In genomic region chr12:79818856-79819255, GRCh38 we compare ENCODE assay signal across 15 cellular contexts.
A peak's percentile ranks its signal among the peaks of the same experiment; 100 is the strongest.
DNase-seq lines count a peak whose midpoint lies in the region; ATAC-seq, FAIRE-seq and TF ChIP-seq lines count a peak whose summit lies in the region.
"Had no signal": no experiment of that assay in that cellular context is flagged by ENCODE, and none has a peak within 500 bp of the region (broad histone marks: within the 10 kb centered on the region; RNA-seq: fewer than 3 reads in every experiment).

No MANE protein-coding gene starts in this region.

- no peak overlapping the region for H3K4me3 Mint-ChIP-seq in MCF 10A (ENCODE audit: unreplicated experiment)
- H3K4me3 Mint-ChIP-seq in memory B cell, result no peak overlapping the region
- H3K4me3 Mint-ChIP-seq: activated naive CD8-positive, alpha-beta T cell treated with anti-CD3 and anti-CD28 coated beads, Interleukin-2, amount 10 ng/mL, durations not matched to agents 7 days and 5 days; naive thymus-derived CD4-positive, alpha-beta T cell had no signal

- POLR2A ChIA-PET in MCF 10A (lab: Yijun Ruan, JAX), result no interaction called here
- POLR2A ChIA-PET in endothelial cell of umbilical vein (lab: Charles Lee), result no interaction called here

- DNase-seq in MCF 10A (ENCODE audit: unreplicated experiment), result no peak
- no peak for DNase-seq in mammary epithelial cell
- DNase-seq in endothelial cell of umbilical vein (ENCODE audit: low read depth, low spot score), result peak; percentile 84
- no peak for DNase-seq in memory B cell (ENCODE audit: low spot score in 2 of 2)
- no peak for DNase-seq in aorta
- DNase-seq in NCI-H1930 (lab: John Stamatoyannopoulos, UW), result no peak
- DNase-seq in NCI-H446 (lab: John Stamatoyannopoulos, UW), result no peak
- DNase-seq in activated CD8-positive, alpha-beta memory T cell treated with anti-CD3 and anti-CD28 coated beads, Interleukin-2, amount 50 U/mL, for 48 hours, result no peak
- DNase-seq: activated naive CD8-positive, alpha-beta T cell treated with anti-CD3 and anti-CD28 coated beads, Interleukin-2, amount 10 ng/mL, durations not matched to agents 7 days and 5 days; Calu3; effector CD4-positive, alpha-beta T cell; naive thymus-derived CD4-positive, alpha-beta T cell; substantia nigra had no signal

- TF ChIP-seq CTCF in MCF 10A (IDR thresholded peaks at IDR 0.05; ENCODE audit: unreplicated experiment) (no peak), mammary epithelial cell (conservative IDR thresholded peaks at IDR 0.05 in 1 of 2, IDR thresholded peaks at IDR 0.05 in 1 of 2; ENCODE audit: extremely low read depth in 1 of 2, insufficient read depth in 1 of 2, low read depth in 1 of 2, low read length in 2 of 2) (no peak), endothelial cell of umbilical vein (IDR thresholded peaks at IDR 0.05; ENCODE audit: extremely low read depth in 1 of 2, insufficient read depth in 1 of 2, low read depth in 1 of 2, low read length in 2 of 2) (no peak)

- H3K9me3 ChIP-seq in mammary epithelial cell (replicated peaks; ENCODE audit: insufficient read depth, low read length) (no peaks in the 10 kb centered on the region), endothelial cell of umbilical vein (replicated peaks; ENCODE audit: control insufficient read depth, insufficient read depth, low read length) (no peaks in the 10 kb centered on the region), aorta (ENCODE audit: control insufficient read depth, low read length) (no peaks in the 10 kb centered on the region)
- H3K9me3 ChIP-seq: SJSA1 had no signal

- no TSS peak for BruUV-seq in MCF 10A (replicated peaks; lab: Mats Ljungman, UMichigan)
- BruUV-seq in mammary epithelial cell (replicated peaks; lab: Mats Ljungman, UMichigan), result no TSS peak
- BruUV-seq in endothelial cell of umbilical vein (replicated peaks; lab: Mats Ljungman, UMichigan), result no TSS peak

- H3K27ac Mint-ChIP-seq in MCF 10A (ENCODE audit: low read depth, unreplicated experiment) (peak overlapping the region; percentile 40), memory B cell (peak overlapping the region; percentile 28)
- H3K27ac Mint-ChIP-seq: activated naive CD8-positive, alpha-beta T cell treated with anti-CD3 and anti-CD28 coated beads, Interleukin-2, amount 10 ng/mL, durations not matched to agents 7 days and 5 days had no signal

- dilution Hi-C loops in mammary epithelial cell (cut with HindIII; ENCODE audit: low sequenced_read_pairs) (no loop called here), endothelial cell of umbilical vein (cut with MboI; ENCODE audit: extremely low pct_ligation_motif_present, low sequenced_read_pairs) (no loop called here)

- H3K36me3 Mint-ChIP-seq in MCF 10A (ENCODE audit: insufficient read depth, unreplicated experiment) (peaks cover 51% of the 10 kb centered on the region), memory B cell (peaks cover 22% of the 10 kb centered on the region)

- H2AFZ ChIP-seq in mammary epithelial cell (ENCODE audit: low read depth, low read length) (no peak overlapping the region), endothelial cell of umbilical vein (ENCODE audit: low read depth, low read length) (no peak overlapping the region)

- 4% methylated on average over 3 of the region's 3 CpGs for WGBS in mammary epithelial cell (ENCODE audit: low coverage, missing lambda C conversion rate)
- 3 to 4% methylated on average over 3 of the region's 3 CpGs for WGBS in aorta, 2 donors

- H3K4me1 ChIP-seq in mammary epithelial cell (ENCODE audit: insufficient read depth, low read length), result no peaks in the 10 kb centered on the region
- H3K4me1 ChIP-seq in endothelial cell of umbilical vein (ENCODE audit: control insufficient read depth, extremely low read depth, insufficient read depth, low read length), result peaks cover 6% of the 10 kb centered on the region
- peaks cover 0 to 3% of the 10 kb centered on the region in 2 donors for H3K4me1 ChIP-seq in aorta (ENCODE audit: control insufficient read depth in 1 of 2, insufficient read depth in 2 of 2, low read length in 2 of 2)
- H3K4me1 ChIP-seq: SJSA1 had no signal

- peaks cover 23% of the 10 kb centered on the region for H3K36me3 ChIP-seq in mammary epithelial cell (ENCODE audit: insufficient read depth, low read length)
- peaks cover 0 to 4% of the 10 kb centered on the region in 2 experiments for H3K36me3 ChIP-seq in endothelial cell of umbilical vein (ENCODE audit: control insufficient read depth in 2 of 2, extremely low read depth in 1 of 2, insufficient read depth in 2 of 2, low read length in 2 of 2)
- H3K36me3 ChIP-seq in aorta (ENCODE audit: control insufficient read depth in 1 of 2, insufficient read depth in 2 of 2, low read length in 1 of 2), result no peaks in the 10 kb centered on the region

- H3K9me3 Mint-ChIP-seq in MCF 10A (ENCODE audit: unreplicated experiment) (no peaks in the 10 kb centered on the region), memory B cell (no peaks in the 10 kb centered on the region)
- H3K9me3 Mint-ChIP-seq: activated naive CD8-positive, alpha-beta T cell treated with anti-CD3 and anti-CD28 coated beads, Interleukin-2, amount 10 ng/mL, durations not matched to agents 7 days and 5 days; naive thymus-derived CD4-positive, alpha-beta T cell had no signal

- H3K4me2 ChIP-seq in mammary epithelial cell (ENCODE audit: insufficient read depth, low read depth, low read length) (no peak overlapping the region), endothelial cell of umbilical vein (ENCODE audit: insufficient read depth, low read length) (no peak overlapping the region)

- H3K9ac ChIP-seq in mammary epithelial cell (ENCODE audit: insufficient read depth, low read length) (no peak overlapping the region), endothelial cell of umbilical vein (replicated peaks; ENCODE audit: extremely low read depth, insufficient read depth, low read length) (no peak overlapping the region)

- H3K79me2 ChIP-seq in mammary epithelial cell (ENCODE audit: insufficient read depth, low read length) (no peaks in the 10 kb centered on the region), endothelial cell of umbilical vein (ENCODE audit: control insufficient read depth, insufficient read depth, low read length) (peaks cover 3% of the 10 kb centered on the region)

- no peak for ATAC-seq in memory B cell (ENCODE audit: low read depth)
- ATAC-seq in aorta (ENCODE audit: low FRiP score), result peak; percentile 48
- ATAC-seq: naive thymus-derived CD4-positive, alpha-beta T cell had no signal

- no peaks in the 10 kb centered on the region for H4K20me1 ChIP-seq in mammary epithelial cell (ENCODE audit: insufficient read depth, low read length)
- H4K20me1 ChIP-seq in endothelial cell of umbilical vein (replicated peaks; ENCODE audit: control insufficient read depth, extremely low read depth, insufficient read depth, low read length), result no peaks in the 10 kb centered on the region

- intact Hi-C loops in MCF 10A (cut with micrococcal nuclease) (no loop called here), mammary epithelial cell (cut with micrococcal nuclease) (no loop called here), endothelial cell of umbilical vein (cut with micrococcal nuclease) (no loop called here), aorta (cut with DNase I) (loop anchor here (10.0 kb wide), 1 partner anchor 116 kb away; the partner anchor contains the start of gene PPP1R12A (in 2 of the 2))

- in situ Hi-C loops in mammary epithelial cell (cut with MboI; ENCODE audit: low sequenced_read_pairs in 2 of 2), result no loop called here

- H3K4me3 ChIP-seq in mammary epithelial cell (replicated peaks in 1 of 3; ENCODE audit: insufficient read depth in 1 of 3, low read depth in 2 of 3, low read length in 3 of 3) (no peak overlapping the region), endothelial cell of umbilical vein (replicated peaks in 1 of 3; ENCODE audit: insufficient read depth in 1 of 3, low read depth in 1 of 3, low read length in 3 of 3) (no peak overlapping the region), aorta (ENCODE audit: low read length in 2 of 2) (no peak overlapping the region)
- H3K4me3 ChIP-seq: SJSA1 had no signal

- no peak for TF ChIP-seq POLR2A in endothelial cell of umbilical vein (IDR thresholded peaks at IDR 0.05; ENCODE audit: low read depth, low read length)

- CTCF ChIA-PET in MCF 10A (lab: Yijun Ruan, JAX) (interaction anchor here (0.8 kb wide), 1 partner anchor 12 kb away, joined by 4 read pairs; no protein-coding TSS in a partner anchor), mammary epithelial cell (lab: Charles Lee; ENCODE audit: low non-redundant PET) (no interaction called here), endothelial cell of umbilical vein (lab: Charles Lee) (interaction anchor here (1.2 to 1.9 kb wide), 4 partner anchors 10 to 68 kb away, joined by 3 to 9 read pairs (median 4); no protein-coding TSS in a partner anchor)

- no peak overlapping the region for H3K27ac ChIP-seq in mammary epithelial cell (ENCODE audit: insufficient read depth, low read depth, low read length)
- no peak overlapping the region for H3K27ac ChIP-seq in endothelial cell of umbilical vein (ENCODE audit: insufficient read depth, low read depth, low read length)
- H3K27ac ChIP-seq in aorta (ENCODE audit: low read depth in 1 of 2, low read length in 2 of 2), result peak overlapping the region in 1 of 2 donors; percentile 67
- H3K27ac ChIP-seq: SJSA1 had no signal

- H3K27me3 Mint-ChIP-seq in MCF 10A (ENCODE audit: insufficient read depth, unreplicated experiment), result no peaks in the 10 kb centered on the region
- H3K27me3 Mint-ChIP-seq in memory B cell, result no peaks in the 10 kb centered on the region
- H3K27me3 Mint-ChIP-seq: activated naive CD8-positive, alpha-beta T cell treated with anti-CD3 and anti-CD28 coated beads, Interleukin-2, amount 10 ng/mL, durations not matched to agents 7 days and 5 days; naive thymus-derived CD4-positive, alpha-beta T cell had no signal

- H3K4me1 Mint-ChIP-seq in MCF 10A (ENCODE audit: insufficient read depth, unreplicated experiment) (no peaks in the 10 kb centered on the region), memory B cell (peaks cover 2% of the 10 kb centered on the region)
- H3K4me1 Mint-ChIP-seq: activated naive CD8-positive, alpha-beta T cell treated with anti-CD3 and anti-CD28 coated beads, Interleukin-2, amount 10 ng/mL, durations not matched to agents 7 days and 5 days had no signal

- no peak for FAIRE-seq in endothelial cell of umbilical vein (lab: Jason Lieb, UNC)
- FAIRE-seq: keratinocyte had no signal

- H3K27me3 ChIP-seq in mammary epithelial cell (ENCODE audit: insufficient read depth, low read length) (no peaks in the 10 kb centered on the region), endothelial cell of umbilical vein (ENCODE audit: control insufficient read depth in 2 of 2, insufficient read depth in 2 of 2, low read length in 2 of 2) (no peaks in the 10 kb centered on the region), aorta (ENCODE audit: control insufficient read depth in 1 of 2, insufficient read depth in 2 of 2, low read length in 1 of 2) (no peaks in the 10 kb centered on the region)
- H3K27me3 ChIP-seq: SJSA1 had no signal

- no peaks in the 10 kb centered on the region for H3K9me1 ChIP-seq in endothelial cell of umbilical vein (replicated peaks; ENCODE audit: control insufficient read depth, extremely low read depth, insufficient read depth, low read length)

TF ChIP-seq in endothelial cell of umbilical vein, 7 proteins besides CTCF, POLR2A, EP300 and RAD21 (continues in another document):
- no peak for TF ChIP-seq GATA2 (IDR thresholded peaks at IDR 0.05; ENCODE audit: insufficient read depth, insufficient read length, low read depth, low read length)
- TF ChIP-seq FOS (IDR thresholded peaks at IDR 0.05; ENCODE audit: borderline replicate concordance, insufficient read depth, low read length), result no peak
- no peak for TF ChIP-seq MYC (IDR thresholded peaks at IDR 0.05; ENCODE audit: low read depth, low read length)

Comparison
In these comparisons a context has a peak if more than half of its experiments do, and no peak if none do; other contexts are left out.
1. intact Hi-C loops: an anchor here in aorta (10.0 kb wide); none called in MCF 10A, mammary epithelial cell and endothelial cell of umbilical vein.